In the genomic region with DNA sequence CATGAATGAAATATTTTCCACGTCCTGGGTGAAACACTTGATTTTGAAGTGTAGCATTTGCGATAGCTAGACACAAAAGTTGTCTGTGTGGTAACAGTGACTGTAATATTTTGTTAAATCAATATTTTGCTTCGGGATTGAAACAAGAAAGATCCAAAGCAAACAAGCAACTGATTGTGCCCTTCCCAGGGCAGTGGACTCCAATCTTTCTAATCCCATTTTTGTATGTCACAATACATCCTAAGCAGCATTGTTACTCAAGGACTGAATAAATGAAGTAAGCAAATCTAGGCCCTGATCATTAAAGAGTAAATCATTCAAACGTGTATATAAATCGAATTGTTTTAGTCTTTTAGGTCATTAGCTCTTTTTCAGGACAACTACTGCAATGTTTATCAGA, we compare ENCODE assay signal across 1 cellular context.
TF ChIP-seq lines count a peak whose summit lies in the region.

No MANE protein-coding gene starts in this region.

TF ChIP-seq in A549, 52 proteins besides CTCF, POLR2A, EP300 and RAD21 (continued from another document):
- TF ChIP-seq, protein P1, sequence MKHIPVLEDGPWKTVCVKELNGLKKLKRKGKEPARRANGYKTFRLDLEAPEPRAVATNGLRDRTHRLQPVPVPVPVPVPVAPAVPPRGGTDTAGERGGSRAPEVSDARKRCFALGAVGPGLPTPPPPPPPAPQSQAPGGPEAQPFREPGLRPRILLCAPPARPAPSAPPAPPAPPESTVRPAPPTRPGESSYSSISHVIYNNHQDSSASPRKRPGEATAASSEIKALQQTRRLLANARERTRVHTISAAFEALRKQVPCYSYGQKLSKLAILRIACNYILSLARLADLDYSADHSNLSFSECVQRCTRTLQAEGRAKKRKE (CRISPR knock-in tag; IDR thresholded peaks at IDR 0.05; ENCODE audit: low read depth), result no peak
- TF ChIP-seq NPAS2 (CRISPR knock-in tag; IDR thresholded peaks at IDR 0.05; ENCODE audit: borderline replicate concordance), result no peak
